Comparison of ENCODE assay signal across 13 cellular contexts in genomic region chr6:109867009-109867969, GRCh38.
DNase-seq lines count a peak whose midpoint lies in the region; ATAC-seq and TF ChIP-seq lines count a peak whose summit lies in the region.
"Had no signal": no experiment of that assay in that cellular context is flagged by ENCODE, and none has a peak within 500 bp of the region (broad histone marks: within the 10 kb centered on the region; RNA-seq: fewer than 3 reads in every experiment).

No MANE protein-coding gene starts in this region.

- no peak for DNase-seq in Right ventricle myocardium inferior (ENCODE audit: missing footprints)
- no peak for DNase-seq in cardiac septum (ENCODE audit: low spot score)
- peak; percentile 49 for DNase-seq in fibroblast of mammary gland (ENCODE audit: low read depth)
- DNase-seq in middle frontal gyrus (ENCODE audit: extremely low spot score, low spot score), result peak; percentile 63
- DNase-seq in RWPE1 (ENCODE audit: low spot score), result no peak
- no peak for DNase-seq in NCI-H1694 (lab: John Stamatoyannopoulos, UW)
- DNase-seq in NCI-H2081 treated with DMSO at 0.1 percent for 48 hours (lab: John Stamatoyannopoulos, UW), result no peak
- DNase-seq: activated CD8-positive, alpha-beta memory T cell treated with anti-CD3 and anti-CD28 coated beads for 24 hours; natural killer cell; NCI-H187 had no signal

- intact Hi-C loops in Right ventricle myocardium inferior (cut with DNase I) (no loop called here), cardiac septum (cut with DNase I) (no loop called here)

- H3K27ac ChIP-seq in RWPE1, result no peak overlapping the region
- H3K27ac ChIP-seq: ascending aorta, SJCRH30 had no signal

- CTCF ChIA-PET in RWPE1 (lab: Yijun Ruan, JAX), result interaction anchor here (0.6 to 0.7 kb wide), 3 partner anchors 11 to 382 kb away, joined by 3 to 5 read pairs (median 3); no protein-coding TSS in a partner anchor

- H3K4me3 ChIP-seq in fibroblast of mammary gland (ENCODE audit: control insufficient read depth, low read depth, low read length), result no peak overlapping the region
- H3K4me3 ChIP-seq: ascending aorta, SJCRH30 had no signal

- TF ChIP-seq CTCF in fibroblast of mammary gland (conservative IDR thresholded peaks at IDR 0.05; ENCODE audit: control insufficient read depth, insufficient read depth, low read depth, low read length) (no peak), RWPE1 (conservative IDR thresholded peaks at IDR 0.05; ENCODE audit: low read depth) (no peak)

- POLR2A ChIA-PET in RWPE1 (lab: Yijun Ruan, JAX; ENCODE audit: low non-redundant PET), result no interaction called here

- ATAC-seq in Right ventricle myocardium inferior (peak; percentile 50), GM19455 (IDR thresholded peaks at IDR 0.05; ENCODE audit: unreplicated experiment) (no peak)
- ATAC-seq: natural killer cell had no signal

Comparison
In these comparisons a context has a peak if more than half of its experiments do, and no peak if none do; other contexts are left out.
1. DNase-seq: peak in fibroblast of mammary gland (single experiment) and middle frontal gyrus (single experiment); none in Right ventricle myocardium inferior (single experiment), cardiac septum (single experiment), RWPE1 (single experiment), NCI-H1694 (single experiment) and NCI-H2081 treated with DMSO at 0.1 percent for 48 hours (single experiment).